Comparison of ENCODE assay signal across 20 cellular contexts in genomic region chrX:5998901-5999300, GRCh38.
DNase-seq lines count a peak whose midpoint lies in the region; FAIRE-seq and TF ChIP-seq lines count a peak whose summit lies in the region.
"Had no signal": no experiment of that assay in that cellular context is flagged by ENCODE, and none has a peak within 500 bp of the region (broad histone marks: within the 10 kb centered on the region; RNA-seq: fewer than 3 reads in every experiment).

No MANE protein-coding gene starts in this region.

- H3K9me3 ChIP-seq in SK-N-SH: no peaks in the 10 kb centered on the region
- no peaks in the 10 kb centered on the region for H3K9me3 ChIP-seq in left ventricle myocardium inferior (replicated peaks)
- H3K9me3 ChIP-seq: BLaER1, HAP-1 had no signal

- H3K36me3 ChIP-seq in SK-N-SH (replicated peaks in 1 of 2; ENCODE audit: control insufficient read depth in 1 of 2, insufficient read depth in 2 of 2, low read length in 1 of 2): no peaks in the 10 kb centered on the region
- H3K36me3 ChIP-seq in left ventricle myocardium inferior: no peaks in the 10 kb centered on the region
- H3K36me3 ChIP-seq: BLaER1, HAP-1 had no signal

- H3K4me1 ChIP-seq in SK-N-SH (ENCODE audit: control insufficient read depth in 1 of 2, insufficient read depth in 2 of 2, low read depth in 1 of 2, low read length in 1 of 2) (no peaks in the 10 kb centered on the region; a peak in 2 of 4 replicates), left ventricle myocardium inferior (no peaks in the 10 kb centered on the region)
- H3K4me1 ChIP-seq: BLaER1, HAP-1 had no signal

- H3F3A ChIP-seq in SK-N-SH (replicated peaks; ENCODE audit: insufficient read depth): no peaks in the 10 kb centered on the region

- H2AFZ ChIP-seq in SK-N-SH (ENCODE audit: low read depth): no peak overlapping the region

- no peak for TF ChIP-seq RAD21 in SK-N-SH (IDR thresholded peaks at IDR 0.05; ENCODE audit: low read length)

- TF ChIP-seq CTCF in brain (conservative IDR thresholded peaks at IDR 0.05) (no peak), SK-N-SH (IDR thresholded peaks at IDR 0.05) (no peak), dorsolateral prefrontal cortex (IDR thresholded peaks at IDR 0.05 in 54 of 56, conservative IDR thresholded peaks at IDR 0.05 in 2 of 56; ENCODE audit: low read depth in 1 of 56, partially characterized antibody in 56 of 56) (no peak), left ventricle myocardium inferior (IDR thresholded peaks at IDR 0.05; ENCODE audit: borderline replicate concordance) (no peak)

- H3K4me3 ChIP-seq in SK-N-SH (ENCODE audit: low read depth in 2 of 2, low read length in 1 of 2) (no peak overlapping the region), dorsolateral prefrontal cortex (no peak overlapping the region), left ventricle myocardium inferior (no peak overlapping the region)
- H3K4me3 ChIP-seq: BLaER1, HAP-1 had no signal

- peak overlapping the region; percentile 21 to 88 (median 74) for H3K27ac Mint-ChIP-seq in brain
- H3K27ac Mint-ChIP-seq: B cell; CD14-positive monocyte; CD4-positive, alpha-beta T cell; CD8-positive, alpha-beta memory T cell; HFFc6 had no signal

- no peaks in the 10 kb centered on the region for H3K79me2 ChIP-seq in SK-N-SH (ENCODE audit: insufficient read depth)

- CTCF ChIA-PET in SK-N-SH (lab: Yijun Ruan, JAX): no interaction called here

- intact Hi-C loops in dorsolateral prefrontal cortex (cut with DNase I) (no loop called here), left ventricle myocardium inferior (cut with micrococcal nuclease) (no loop called here)

- no peak overlapping the region for H3K4me2 ChIP-seq in SK-N-SH
- H3K4me2 ChIP-seq: BLaER1 had no signal

- 19% methylated on average over 3 of the region's 3 CpGs for WGBS in SK-N-SH (ENCODE audit: low lambda C conversion rate)

- peaks cover 0 to 3% (median 0%) of the 10 kb centered on the region in 5 experiments for H3K9me3 Mint-ChIP-seq in brain
- H3K9me3 Mint-ChIP-seq: CD4-positive, alpha-beta T cell had no signal

- TF ChIP-seq EP300 in SK-N-SH (IDR thresholded peaks at IDR 0.05; ENCODE audit: borderline replicate concordance in 1 of 2, low read depth in 1 of 2, low read length in 1 of 2): no peak

- no peak overlapping the region for H3K27ac ChIP-seq in SK-N-SH (ENCODE audit: low read depth in 2 of 2, low read length in 1 of 2)
- peak overlapping the region in 2 of 59 donors; percentile 15 to 26 for H3K27ac ChIP-seq in dorsolateral prefrontal cortex
- no peak overlapping the region for H3K27ac ChIP-seq in left ventricle myocardium inferior (replicated peaks)
- H3K27ac ChIP-seq: BLaER1 had no signal

- POLR2A ChIA-PET in SK-N-SH (lab: Yijun Ruan, JAX): no interaction called here

- FAIRE-seq in GM18507 (lab: Jason Lieb, UNC): peak; percentile 21
- FAIRE-seq: G401.6, GM12892, H54 had no signal

- H3K36me3 Mint-ChIP-seq in brain: peaks cover 1% of the 10 kb centered on the region
- H3K36me3 Mint-ChIP-seq: CD14-positive monocyte; CD8-positive, alpha-beta memory T cell had no signal

- no peaks in the 10 kb centered on the region for H3K9me2 ChIP-seq in SK-N-SH

- H3K4me1 Mint-ChIP-seq in brain: peaks cover 47% of the 10 kb centered on the region
- H3K4me1 Mint-ChIP-seq: B cell; CD14-positive monocyte; CD8-positive, alpha-beta memory T cell had no signal

- no peaks in the 10 kb centered on the region for H3K27me3 Mint-ChIP-seq in brain
- H3K27me3 Mint-ChIP-seq: B cell; CD4-positive, alpha-beta T cell; CD8-positive, alpha-beta memory T cell had no signal

- H3K4me3 Mint-ChIP-seq in brain: peak overlapping the region in 3 of 5 experiments; percentile 13 to 47 (median 33)
- H3K4me3 Mint-ChIP-seq: B cell; CD14-positive monocyte; CD4-positive, alpha-beta T cell; CD8-positive, alpha-beta memory T cell; HFFc6 had no signal

- H3K9ac ChIP-seq in SK-N-SH: no peak overlapping the region
- H3K9ac ChIP-seq: BLaER1 had no signal

- H4K20me1 ChIP-seq in SK-N-SH (ENCODE audit: insufficient read depth): no peaks in the 10 kb centered on the region
- H4K20me1 ChIP-seq: BLaER1 had no signal

- DNase-seq in GM18507 (ENCODE audit: extremely low spot score, insufficient read length, low read depth) (no peak), MV-4-11 (lab: John Stamatoyannopoulos, UW) (peak; percentile 68), SK-N-SH (no peak), dorsolateral prefrontal cortex (no peak), left ventricle myocardium inferior (no peak), C1 segment of cervical spinal cord (lab: John Stamatoyannopoulos, UW) (no peak)
- DNase-seq: CD4-positive, alpha-beta T cell; CD8-positive, alpha-beta memory T cell; DMS53; DMS79 treated with DMSO at 0.1 percent for 48 hours; GOT3; HFFc6 had no signal

- H3K27me3 ChIP-seq in SK-N-SH (ENCODE audit: insufficient read depth) (no peaks in the 10 kb centered on the region), dorsolateral prefrontal cortex (peaks cover 0 to 14% (median 0%) of the 10 kb centered on the region in 45 donors), left ventricle myocardium inferior (ENCODE audit: low read depth) (no peaks in the 10 kb centered on the region)
- H3K27me3 ChIP-seq: BLaER1 had no signal

TF ChIP-seq in SK-N-SH, 30 proteins besides CTCF, POLR2A, EP300 and RAD21:
- TF ChIP-seq GATA2 (CRISPR knock-in tag; IDR thresholded peaks at IDR 0.05) (no peak), GABPA (IDR thresholded peaks at IDR 0.05; ENCODE audit: low read depth) (no peak), RXRA (IDR thresholded peaks at IDR 0.05; ENCODE audit: borderline replicate concordance, low read depth) (no peak), FOSL2 (IDR thresholded peaks at IDR 0.05; ENCODE audit: borderline replicate concordance, low read depth) (no peak), FOXM1 (IDR thresholded peaks at IDR 0.05; ENCODE audit: low read depth) (no peak), NFIC (IDR thresholded peaks at IDR 0.05; ENCODE audit: borderline replicate concordance) (no peak), ELF1 (IDR thresholded peaks at IDR 0.05) (no peak), TCF12 (IDR thresholded peaks at IDR 0.05) (no peak), MEF2A (IDR thresholded peaks at IDR 0.05; ENCODE audit: borderline replicate concordance, low read depth) (no peak), FOXJ3 (CRISPR knock-in tag; IDR thresholded peaks at IDR 0.05) (no peak), RFX5 (IDR thresholded peaks at IDR 0.05; ENCODE audit: low read length) (no peak), YY1 (IDR thresholded peaks at IDR 0.05; ENCODE audit: low read depth) (no peak), EZH2phosphoT487 (IDR thresholded peaks at IDR 0.05; ENCODE audit: borderline replicate concordance, low read depth) (no peak), CHD2 (IDR thresholded peaks at IDR 0.05; ENCODE audit: low read length, partially characterized antibody) (no peak), RCOR1 (IDR thresholded peaks at IDR 0.05; ENCODE audit: low read length) (no peak), TAF1 (IDR thresholded peaks at IDR 0.05; ENCODE audit: borderline replicate concordance, low read depth, low read length) (no peak)
- TF ChIP-seq, protein P1, sequence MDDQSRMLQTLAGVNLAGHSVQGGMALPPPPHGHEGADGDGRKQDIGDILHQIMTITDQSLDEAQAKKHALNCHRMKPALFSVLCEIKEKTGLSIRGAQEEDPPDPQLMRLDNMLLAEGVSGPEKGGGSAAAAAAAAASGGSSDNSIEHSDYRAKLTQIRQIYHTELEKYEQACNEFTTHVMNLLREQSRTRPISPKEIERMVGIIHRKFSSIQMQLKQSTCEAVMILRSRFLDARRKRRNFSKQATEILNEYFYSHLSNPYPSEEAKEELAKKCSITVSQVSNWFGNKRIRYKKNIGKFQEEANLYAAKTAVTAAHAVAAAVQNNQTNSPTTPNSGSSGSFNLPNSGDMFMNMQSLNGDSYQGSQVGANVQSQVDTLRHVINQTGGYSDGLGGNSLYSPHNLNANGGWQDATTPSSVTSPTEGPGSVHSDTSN (IDR thresholded peaks at IDR 0.05): no peak
- TF ChIP-seq, protein P2, sequence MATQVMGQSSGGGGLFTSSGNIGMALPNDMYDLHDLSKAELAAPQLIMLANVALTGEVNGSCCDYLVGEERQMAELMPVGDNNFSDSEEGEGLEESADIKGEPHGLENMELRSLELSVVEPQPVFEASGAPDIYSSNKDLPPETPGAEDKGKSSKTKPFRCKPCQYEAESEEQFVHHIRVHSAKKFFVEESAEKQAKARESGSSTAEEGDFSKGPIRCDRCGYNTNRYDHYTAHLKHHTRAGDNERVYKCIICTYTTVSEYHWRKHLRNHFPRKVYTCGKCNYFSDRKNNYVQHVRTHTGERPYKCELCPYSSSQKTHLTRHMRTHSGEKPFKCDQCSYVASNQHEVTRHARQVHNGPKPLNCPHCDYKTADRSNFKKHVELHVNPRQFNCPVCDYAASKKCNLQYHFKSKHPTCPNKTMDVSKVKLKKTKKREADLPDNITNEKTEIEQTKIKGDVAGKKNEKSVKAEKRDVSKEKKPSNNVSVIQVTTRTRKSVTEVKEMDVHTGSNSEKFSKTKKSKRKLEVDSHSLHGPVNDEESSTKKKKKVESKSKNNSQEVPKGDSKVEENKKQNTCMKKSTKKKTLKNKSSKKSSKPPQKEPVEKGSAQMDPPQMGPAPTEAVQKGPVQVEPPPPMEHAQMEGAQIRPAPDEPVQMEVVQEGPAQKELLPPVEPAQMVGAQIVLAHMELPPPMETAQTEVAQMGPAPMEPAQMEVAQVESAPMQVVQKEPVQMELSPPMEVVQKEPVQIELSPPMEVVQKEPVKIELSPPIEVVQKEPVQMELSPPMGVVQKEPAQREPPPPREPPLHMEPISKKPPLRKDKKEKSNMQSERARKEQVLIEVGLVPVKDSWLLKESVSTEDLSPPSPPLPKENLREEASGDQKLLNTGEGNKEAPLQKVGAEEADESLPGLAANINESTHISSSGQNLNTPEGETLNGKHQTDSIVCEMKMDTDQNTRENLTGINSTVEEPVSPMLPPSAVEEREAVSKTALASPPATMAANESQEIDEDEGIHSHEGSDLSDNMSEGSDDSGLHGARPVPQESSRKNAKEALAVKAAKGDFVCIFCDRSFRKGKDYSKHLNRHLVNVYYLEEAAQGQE (IDR thresholded peaks at IDR 0.05; ENCODE audit: low read depth, low read length): no peak
